ENCODE assay signal across 1 cellular context in the genomic region with DNA sequence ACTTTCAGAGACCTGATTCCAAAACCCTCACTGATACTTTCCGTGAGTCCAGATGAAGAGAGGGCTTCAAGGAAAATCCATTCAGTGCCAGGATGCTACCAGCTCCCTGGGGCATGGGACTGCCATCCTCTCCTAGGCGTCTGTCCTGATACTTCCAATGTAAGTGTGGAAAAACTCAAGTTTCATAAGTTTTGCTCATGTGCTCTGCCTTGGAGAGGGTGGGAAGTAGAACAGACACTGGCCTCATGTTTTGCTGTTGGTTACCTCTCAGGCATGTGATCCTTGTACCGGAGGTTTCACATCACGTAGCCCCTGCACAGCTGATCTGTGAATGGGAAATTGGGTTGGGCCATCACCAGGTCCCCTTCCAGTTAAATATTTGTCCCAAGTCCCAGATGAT.
TF ChIP-seq lines count a peak whose summit lies in the region.

No MANE protein-coding gene starts in this region.

TF ChIP-seq in GM23338, 12 proteins besides CTCF, POLR2A, EP300 and RAD21:
- TF ChIP-seq, protein P1, sequence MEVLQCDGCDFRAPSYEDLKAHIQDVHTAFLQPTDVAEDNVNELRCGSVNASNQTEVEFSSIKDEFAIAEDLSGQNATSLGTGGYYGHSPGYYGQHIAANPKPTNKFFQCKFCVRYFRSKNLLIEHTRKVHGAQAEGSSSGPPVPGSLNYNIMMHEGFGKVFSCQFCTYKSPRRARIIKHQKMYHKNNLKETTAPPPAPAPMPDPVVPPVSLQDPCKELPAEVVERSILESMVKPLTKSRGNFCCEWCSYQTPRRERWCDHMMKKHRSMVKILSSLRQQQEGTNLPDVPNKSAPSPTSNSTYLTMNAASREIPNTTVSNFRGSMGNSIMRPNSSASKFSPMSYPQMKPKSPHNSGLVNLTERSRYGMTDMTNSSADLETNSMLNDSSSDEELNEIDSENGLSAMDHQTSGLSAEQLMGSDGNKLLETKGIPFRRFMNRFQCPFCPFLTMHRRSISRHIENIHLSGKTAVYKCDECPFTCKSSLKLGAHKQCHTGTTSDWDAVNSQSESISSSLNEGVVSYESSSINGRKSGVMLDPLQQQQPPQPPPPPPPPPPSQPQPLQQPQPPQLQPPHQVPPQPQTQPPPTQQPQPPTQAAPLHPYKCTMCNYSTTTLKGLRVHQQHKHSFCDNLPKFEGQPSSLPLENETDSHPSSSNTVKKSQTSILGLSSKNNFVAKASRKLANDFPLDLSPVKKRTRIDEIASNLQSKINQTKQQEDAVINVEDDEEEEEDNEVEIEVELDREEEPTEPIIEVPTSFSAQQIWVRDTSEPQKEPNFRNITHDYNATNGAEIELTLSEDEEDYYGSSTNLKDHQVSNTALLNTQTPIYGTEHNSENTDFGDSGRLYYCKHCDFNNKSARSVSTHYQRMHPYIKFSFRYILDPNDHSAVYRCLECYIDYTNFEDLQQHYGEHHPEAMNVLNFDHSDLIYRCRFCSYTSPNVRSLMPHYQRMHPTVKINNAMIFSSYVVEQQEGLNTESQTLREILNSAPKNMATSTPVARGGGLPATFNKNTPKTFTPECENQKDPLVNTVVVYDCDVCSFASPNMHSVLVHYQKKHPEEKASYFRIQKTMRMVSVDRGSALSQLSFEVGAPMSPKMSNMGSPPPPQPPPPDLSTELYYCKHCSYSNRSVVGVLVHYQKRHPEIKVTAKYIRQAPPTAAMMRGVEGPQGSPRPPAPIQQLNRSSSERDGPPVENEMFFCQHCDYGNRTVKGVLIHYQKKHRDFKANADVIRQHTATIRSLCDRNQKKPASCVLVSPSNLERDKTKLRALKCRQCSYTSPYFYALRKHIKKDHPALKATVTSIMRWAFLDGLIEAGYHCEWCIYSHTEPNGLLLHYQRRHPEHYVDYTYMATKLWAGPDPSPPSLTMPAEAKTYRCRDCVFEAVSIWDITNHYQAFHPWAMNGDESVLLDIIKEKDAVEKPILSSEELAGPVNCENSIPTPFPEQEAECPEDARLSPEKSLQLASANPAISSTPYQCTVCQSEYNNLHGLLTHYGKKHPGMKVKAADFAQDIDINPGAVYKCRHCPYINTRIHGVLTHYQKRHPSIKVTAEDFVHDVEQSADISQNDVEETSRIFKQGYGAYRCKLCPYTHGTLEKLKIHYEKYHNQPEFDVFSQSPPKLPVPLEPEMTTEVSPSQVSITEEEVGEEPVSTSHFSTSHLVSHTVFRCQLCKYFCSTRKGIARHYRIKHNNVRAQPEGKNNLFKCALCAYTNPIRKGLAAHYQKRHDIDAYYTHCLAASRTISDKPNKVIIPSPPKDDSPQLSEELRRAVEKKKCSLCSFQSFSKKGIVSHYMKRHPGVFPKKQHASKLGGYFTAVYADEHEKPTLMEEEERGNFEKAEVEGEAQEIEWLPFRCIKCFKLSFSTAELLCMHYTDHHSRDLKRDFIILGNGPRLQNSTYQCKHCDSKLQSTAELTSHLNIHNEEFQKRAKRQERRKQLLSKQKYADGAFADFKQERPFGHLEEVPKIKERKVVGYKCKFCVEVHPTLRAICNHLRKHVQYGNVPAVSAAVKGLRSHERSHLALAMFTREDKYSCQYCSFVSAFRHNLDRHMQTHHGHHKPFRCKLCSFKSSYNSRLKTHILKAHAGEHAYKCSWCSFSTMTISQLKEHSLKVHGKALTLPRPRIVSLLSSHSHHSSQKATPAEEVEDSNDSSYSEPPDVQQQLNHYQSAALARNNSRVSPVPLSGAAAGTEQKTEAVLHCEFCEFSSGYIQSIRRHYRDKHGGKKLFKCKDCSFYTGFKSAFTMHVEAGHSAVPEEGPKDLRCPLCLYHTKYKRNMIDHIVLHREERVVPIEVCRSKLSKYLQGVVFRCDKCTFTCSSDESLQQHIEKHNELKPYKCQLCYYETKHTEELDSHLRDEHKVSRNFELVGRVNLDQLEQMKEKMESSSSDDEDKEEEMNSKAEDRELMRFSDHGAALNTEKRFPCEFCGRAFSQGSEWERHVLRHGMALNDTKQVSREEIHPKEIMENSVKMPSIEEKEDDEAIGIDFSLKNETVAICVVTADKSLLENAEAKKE (CRISPR knock-in tag; IDR thresholded peaks at IDR 0.05) = no peak
- TF ChIP-seq ZNF114 (CRISPR knock-in tag; IDR thresholded peaks at IDR 0.05) (no peak), POLR2AphosphoS5 (IDR thresholded peaks at IDR 0.05; ENCODE audit: low read depth) (no peak), EZH2phosphoT487 (IDR thresholded peaks at IDR 0.05; ENCODE audit: unreplicated experiment) (no peak), CREB1 (CRISPR knock-in tag; IDR thresholded peaks at IDR 0.05; ENCODE audit: low read depth) (no peak), EZH2 (IDR thresholded peaks at IDR 0.05; ENCODE audit: low read depth, unreplicated experiment) (no peak), NANOG (IDR thresholded peaks at IDR 0.05; ENCODE audit: borderline replicate concordance) (no peak), ZNF331 (CRISPR knock-in tag; IDR thresholded peaks at IDR 0.05; ENCODE audit: low read depth) (no peak), JUNB (IDR thresholded peaks at IDR 0.05; ENCODE audit: unreplicated experiment) (no peak), STAT1 (IDR thresholded peaks at IDR 0.05; ENCODE audit: unreplicated experiment) (no peak)
- TF ChIP-seq, protein P2, sequence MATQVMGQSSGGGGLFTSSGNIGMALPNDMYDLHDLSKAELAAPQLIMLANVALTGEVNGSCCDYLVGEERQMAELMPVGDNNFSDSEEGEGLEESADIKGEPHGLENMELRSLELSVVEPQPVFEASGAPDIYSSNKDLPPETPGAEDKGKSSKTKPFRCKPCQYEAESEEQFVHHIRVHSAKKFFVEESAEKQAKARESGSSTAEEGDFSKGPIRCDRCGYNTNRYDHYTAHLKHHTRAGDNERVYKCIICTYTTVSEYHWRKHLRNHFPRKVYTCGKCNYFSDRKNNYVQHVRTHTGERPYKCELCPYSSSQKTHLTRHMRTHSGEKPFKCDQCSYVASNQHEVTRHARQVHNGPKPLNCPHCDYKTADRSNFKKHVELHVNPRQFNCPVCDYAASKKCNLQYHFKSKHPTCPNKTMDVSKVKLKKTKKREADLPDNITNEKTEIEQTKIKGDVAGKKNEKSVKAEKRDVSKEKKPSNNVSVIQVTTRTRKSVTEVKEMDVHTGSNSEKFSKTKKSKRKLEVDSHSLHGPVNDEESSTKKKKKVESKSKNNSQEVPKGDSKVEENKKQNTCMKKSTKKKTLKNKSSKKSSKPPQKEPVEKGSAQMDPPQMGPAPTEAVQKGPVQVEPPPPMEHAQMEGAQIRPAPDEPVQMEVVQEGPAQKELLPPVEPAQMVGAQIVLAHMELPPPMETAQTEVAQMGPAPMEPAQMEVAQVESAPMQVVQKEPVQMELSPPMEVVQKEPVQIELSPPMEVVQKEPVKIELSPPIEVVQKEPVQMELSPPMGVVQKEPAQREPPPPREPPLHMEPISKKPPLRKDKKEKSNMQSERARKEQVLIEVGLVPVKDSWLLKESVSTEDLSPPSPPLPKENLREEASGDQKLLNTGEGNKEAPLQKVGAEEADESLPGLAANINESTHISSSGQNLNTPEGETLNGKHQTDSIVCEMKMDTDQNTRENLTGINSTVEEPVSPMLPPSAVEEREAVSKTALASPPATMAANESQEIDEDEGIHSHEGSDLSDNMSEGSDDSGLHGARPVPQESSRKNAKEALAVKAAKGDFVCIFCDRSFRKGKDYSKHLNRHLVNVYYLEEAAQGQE (IDR thresholded peaks at IDR 0.05; ENCODE audit: unreplicated experiment) = no peak
- TF ChIP-seq, protein P3, sequence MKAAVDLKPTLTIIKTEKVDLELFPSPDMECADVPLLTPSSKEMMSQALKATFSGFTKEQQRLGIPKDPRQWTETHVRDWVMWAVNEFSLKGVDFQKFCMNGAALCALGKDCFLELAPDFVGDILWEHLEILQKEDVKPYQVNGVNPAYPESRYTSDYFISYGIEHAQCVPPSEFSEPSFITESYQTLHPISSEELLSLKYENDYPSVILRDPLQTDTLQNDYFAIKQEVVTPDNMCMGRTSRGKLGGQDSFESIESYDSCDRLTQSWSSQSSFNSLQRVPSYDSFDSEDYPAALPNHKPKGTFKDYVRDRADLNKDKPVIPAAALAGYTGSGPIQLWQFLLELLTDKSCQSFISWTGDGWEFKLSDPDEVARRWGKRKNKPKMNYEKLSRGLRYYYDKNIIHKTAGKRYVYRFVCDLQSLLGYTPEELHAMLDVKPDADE (IDR thresholded peaks at IDR 0.05) = no peak
